4 cellular contexts compared by ENCODE assay signal in the genomic region with DNA sequence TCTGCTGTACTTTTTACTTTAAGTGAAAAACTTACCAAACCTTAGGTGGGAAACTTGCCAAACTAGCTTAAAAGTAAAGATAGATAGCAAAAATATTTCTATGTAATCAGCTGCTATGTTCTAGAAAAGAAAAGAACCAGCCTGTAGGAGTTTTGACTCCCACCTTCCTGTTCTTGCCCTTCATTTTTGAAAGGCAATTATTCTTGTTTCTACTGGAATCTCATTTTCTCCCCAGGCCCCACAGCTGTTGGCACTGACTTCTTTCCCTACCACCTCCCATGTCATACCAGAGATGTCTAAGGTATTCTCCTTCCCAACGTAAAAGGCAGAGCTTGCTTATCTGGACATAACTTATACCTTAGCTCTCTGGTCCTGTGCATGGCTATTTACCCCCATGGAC.
"Had no signal": no experiment of that assay in that cellular context is flagged by ENCODE, and none has a peak within 500 bp of the region (broad histone marks: within the 10 kb centered on the region; RNA-seq: fewer than 3 reads in every experiment).

No MANE protein-coding gene starts in this region.

- H3K4me1 ChIP-seq: HAP-1 had no signal

- H3K9me3 ChIP-seq: HAP-1 had no signal

- DNase-seq: HFFc6 had no signal

- H3K4me3 ChIP-seq: GM23338, HAP-1 had no signal

- H3K36me3 ChIP-seq: HAP-1 had no signal

- H3K27ac ChIP-seq: HL-60 had no signal
